In the genomic region with DNA sequence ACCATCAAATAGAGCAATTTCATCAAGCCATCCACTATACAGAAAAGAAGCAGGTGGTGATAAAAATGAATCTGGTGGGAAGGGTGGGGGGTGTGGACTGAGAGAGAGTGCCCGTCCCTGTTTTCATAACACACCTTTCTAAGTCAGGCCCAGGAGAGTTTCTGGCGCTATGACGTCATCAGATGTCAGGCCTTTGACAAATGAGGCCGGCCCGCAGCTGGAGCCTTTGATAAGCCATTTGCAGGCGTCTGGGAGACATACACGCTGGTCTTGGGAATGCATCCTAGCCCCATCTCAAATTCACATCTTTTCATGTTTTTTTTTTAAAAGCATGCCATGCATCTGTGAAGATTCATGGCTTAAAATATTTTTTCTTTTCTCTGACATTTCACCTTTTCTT, we compare ENCODE assay signal across 1 cellular context.
TF ChIP-seq lines count a peak whose summit lies in the region.

No MANE protein-coding gene starts in this region.

TF ChIP-seq in K562, 482 proteins besides CTCF, POLR2A, EP300 and RAD21 (continued from another document and continues in another):
- TF ChIP-seq, protein P1, sequence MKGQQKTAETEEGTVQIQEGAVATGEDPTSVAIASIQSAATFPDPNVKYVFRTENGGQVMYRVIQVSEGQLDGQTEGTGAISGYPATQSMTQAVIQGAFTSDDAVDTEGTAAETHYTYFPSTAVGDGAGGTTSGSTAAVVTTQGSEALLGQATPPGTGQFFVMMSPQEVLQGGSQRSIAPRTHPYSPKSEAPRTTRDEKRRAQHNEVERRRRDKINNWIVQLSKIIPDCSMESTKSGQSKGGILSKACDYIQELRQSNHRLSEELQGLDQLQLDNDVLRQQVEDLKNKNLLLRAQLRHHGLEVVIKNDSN (CRISPR knock-in tag; IDR thresholded peaks at IDR 0.05) = no peak
- no peak for TF ChIP-seq ZFP1 (CRISPR knock-in tag; IDR thresholded peaks at IDR 0.05)
- TF ChIP-seq ZNF24 (IDR thresholded peaks at IDR 0.05) = no peak
- TF ChIP-seq, protein P2, sequence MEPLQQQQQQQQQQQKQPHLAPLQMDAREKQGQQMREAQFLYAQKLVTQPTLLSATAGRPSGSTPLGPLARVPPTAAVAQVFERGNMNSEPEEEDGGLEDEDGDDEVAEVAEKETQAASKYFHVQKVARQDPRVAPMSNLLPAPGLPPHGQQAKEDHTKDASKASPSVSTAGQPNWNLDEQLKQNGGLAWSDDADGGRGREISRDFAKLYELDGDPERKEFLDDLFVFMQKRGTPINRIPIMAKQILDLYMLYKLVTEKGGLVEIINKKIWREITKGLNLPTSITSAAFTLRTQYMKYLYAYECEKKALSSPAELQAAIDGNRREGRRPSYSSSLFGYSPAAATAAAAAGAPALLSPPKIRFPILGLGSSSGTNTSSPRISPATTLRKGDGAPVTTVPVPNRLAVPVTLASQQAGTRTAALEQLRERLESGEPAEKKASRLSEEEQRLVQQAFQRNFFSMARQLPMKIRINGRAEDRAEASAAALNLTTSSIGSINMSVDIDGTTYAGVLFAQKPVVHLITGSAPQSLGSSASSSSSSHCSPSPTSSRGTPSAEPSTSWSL (CRISPR knock-in tag; IDR thresholded peaks at IDR 0.05; ENCODE audit: borderline replicate concordance) = no peak
- TF ChIP-seq, protein P3, sequence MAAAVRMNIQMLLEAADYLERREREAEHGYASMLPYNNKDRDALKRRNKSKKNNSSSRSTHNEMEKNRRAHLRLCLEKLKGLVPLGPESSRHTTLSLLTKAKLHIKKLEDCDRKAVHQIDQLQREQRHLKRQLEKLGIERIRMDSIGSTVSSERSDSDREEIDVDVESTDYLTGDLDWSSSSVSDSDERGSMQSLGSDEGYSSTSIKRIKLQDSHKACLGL (CRISPR knock-in tag; IDR thresholded peaks at IDR 0.05; ENCODE audit: borderline replicate concordance, poor library complexity, severe bottlenecking) = no peak
- TF ChIP-seq NRF1 (conservative IDR thresholded peaks at IDR 0.05 in 1 of 2, IDR thresholded peaks at IDR 0.05 in 1 of 2) = 0 out of 4 replicates have a peak, but pooled peaks of 1 of the 2 experiments have one; percentile 8
- TF ChIP-seq, protein P4, sequence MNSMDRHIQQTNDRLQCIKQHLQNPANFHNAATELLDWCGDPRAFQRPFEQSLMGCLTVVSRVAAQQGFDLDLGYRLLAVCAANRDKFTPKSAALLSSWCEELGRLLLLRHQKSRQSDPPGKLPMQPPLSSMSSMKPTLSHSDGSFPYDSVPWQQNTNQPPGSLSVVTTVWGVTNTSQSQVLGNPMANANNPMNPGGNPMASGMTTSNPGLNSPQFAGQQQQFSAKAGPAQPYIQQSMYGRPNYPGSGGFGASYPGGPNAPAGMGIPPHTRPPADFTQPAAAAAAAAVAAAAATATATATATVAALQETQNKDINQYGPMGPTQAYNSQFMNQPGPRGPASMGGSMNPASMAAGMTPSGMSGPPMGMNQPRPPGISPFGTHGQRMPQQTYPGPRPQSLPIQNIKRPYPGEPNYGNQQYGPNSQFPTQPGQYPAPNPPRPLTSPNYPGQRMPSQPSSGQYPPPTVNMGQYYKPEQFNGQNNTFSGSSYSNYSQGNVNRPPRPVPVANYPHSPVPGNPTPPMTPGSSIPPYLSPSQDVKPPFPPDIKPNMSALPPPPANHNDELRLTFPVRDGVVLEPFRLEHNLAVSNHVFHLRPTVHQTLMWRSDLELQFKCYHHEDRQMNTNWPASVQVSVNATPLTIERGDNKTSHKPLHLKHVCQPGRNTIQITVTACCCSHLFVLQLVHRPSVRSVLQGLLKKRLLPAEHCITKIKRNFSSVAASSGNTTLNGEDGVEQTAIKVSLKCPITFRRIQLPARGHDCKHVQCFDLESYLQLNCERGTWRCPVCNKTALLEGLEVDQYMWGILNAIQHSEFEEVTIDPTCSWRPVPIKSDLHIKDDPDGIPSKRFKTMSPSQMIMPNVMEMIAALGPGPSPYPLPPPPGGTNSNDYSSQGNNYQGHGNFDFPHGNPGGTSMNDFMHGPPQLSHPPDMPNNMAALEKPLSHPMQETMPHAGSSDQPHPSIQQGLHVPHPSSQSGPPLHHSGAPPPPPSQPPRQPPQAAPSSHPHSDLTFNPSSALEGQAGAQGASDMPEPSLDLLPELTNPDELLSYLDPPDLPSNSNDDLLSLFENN (IDR thresholded peaks at IDR 0.05; ENCODE audit: low read depth in 2 of 2, low read length in 2 of 2) = peak in 1 of 2 experiments; percentile 79; a peak in 1 of 4 replicates
- TF ChIP-seq NFIC (IDR thresholded peaks at IDR 0.05) = peak; percentile 66
- TF ChIP-seq, protein P5, sequence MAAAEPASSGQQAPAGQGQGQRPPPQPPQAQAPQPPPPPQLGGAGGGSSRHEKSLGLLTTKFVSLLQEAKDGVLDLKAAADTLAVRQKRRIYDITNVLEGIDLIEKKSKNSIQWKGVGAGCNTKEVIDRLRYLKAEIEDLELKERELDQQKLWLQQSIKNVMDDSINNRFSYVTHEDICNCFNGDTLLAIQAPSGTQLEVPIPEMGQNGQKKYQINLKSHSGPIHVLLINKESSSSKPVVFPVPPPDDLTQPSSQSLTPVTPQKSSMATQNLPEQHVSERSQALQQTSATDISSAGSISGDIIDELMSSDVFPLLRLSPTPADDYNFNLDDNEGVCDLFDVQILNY (CRISPR knock-in tag; IDR thresholded peaks at IDR 0.05) = no peak
- TF ChIP-seq ZNF584 (CRISPR knock-in tag; IDR thresholded peaks at IDR 0.05; ENCODE audit: low read depth) = no peak
- TF ChIP-seq, protein P6, sequence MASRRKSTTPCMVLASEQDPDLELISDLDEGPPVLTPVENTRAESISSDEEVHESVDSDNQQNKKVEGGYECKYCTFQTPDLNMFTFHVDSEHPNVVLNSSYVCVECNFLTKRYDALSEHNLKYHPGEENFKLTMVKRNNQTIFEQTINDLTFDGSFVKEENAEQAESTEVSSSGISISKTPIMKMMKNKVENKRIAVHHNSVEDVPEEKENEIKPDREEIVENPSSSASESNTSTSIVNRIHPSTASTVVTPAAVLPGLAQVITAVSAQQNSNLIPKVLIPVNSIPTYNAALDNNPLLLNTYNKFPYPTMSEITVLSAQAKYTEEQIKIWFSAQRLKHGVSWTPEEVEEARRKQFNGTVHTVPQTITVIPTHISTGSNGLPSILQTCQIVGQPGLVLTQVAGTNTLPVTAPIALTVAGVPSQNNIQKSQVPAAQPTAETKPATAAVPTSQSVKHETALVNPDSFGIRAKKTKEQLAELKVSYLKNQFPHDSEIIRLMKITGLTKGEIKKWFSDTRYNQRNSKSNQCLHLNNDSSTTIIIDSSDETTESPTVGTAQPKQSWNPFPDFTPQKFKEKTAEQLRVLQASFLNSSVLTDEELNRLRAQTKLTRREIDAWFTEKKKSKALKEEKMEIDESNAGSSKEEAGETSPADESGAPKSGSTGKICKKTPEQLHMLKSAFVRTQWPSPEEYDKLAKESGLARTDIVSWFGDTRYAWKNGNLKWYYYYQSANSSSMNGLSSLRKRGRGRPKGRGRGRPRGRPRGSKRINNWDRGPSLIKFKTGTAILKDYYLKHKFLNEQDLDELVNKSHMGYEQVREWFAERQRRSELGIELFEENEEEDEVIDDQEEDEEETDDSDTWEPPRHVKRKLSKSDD (conservative IDR thresholded peaks at IDR 0.05; ENCODE audit: low read length) = no peak
- TF ChIP-seq BCOR (IDR thresholded peaks at IDR 0.05) = no peak
- no peak for TF ChIP-seq GTF2F1 (IDR thresholded peaks at IDR 0.05; ENCODE audit: low read depth, low read length)
- TF ChIP-seq EGR1 (conservative IDR thresholded peaks at IDR 0.05) = no peak
- peak; percentile 66; the same call in 1 of the 2 replicates for TF ChIP-seq PYGO2 (tag; IDR thresholded peaks at IDR 0.05)
- TF ChIP-seq MTA3 (IDR thresholded peaks at IDR 0.05; ENCODE audit: borderline replicate concordance) = peak; percentile 39; the same call in 1 of the 2 replicates
- TF ChIP-seq, protein P7, sequence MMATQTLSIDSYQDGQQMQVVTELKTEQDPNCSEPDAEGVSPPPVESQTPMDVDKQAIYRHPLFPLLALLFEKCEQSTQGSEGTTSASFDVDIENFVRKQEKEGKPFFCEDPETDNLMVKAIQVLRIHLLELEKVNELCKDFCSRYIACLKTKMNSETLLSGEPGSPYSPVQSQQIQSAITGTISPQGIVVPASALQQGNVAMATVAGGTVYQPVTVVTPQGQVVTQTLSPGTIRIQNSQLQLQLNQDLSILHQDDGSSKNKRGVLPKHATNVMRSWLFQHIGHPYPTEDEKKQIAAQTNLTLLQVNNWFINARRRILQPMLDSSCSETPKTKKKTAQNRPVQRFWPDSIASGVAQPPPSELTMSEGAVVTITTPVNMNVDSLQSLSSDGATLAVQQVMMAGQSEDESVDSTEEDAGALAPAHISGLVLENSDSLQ (IDR thresholded peaks at IDR 0.05) = peak; percentile 95
- TF ChIP-seq, protein P8, sequence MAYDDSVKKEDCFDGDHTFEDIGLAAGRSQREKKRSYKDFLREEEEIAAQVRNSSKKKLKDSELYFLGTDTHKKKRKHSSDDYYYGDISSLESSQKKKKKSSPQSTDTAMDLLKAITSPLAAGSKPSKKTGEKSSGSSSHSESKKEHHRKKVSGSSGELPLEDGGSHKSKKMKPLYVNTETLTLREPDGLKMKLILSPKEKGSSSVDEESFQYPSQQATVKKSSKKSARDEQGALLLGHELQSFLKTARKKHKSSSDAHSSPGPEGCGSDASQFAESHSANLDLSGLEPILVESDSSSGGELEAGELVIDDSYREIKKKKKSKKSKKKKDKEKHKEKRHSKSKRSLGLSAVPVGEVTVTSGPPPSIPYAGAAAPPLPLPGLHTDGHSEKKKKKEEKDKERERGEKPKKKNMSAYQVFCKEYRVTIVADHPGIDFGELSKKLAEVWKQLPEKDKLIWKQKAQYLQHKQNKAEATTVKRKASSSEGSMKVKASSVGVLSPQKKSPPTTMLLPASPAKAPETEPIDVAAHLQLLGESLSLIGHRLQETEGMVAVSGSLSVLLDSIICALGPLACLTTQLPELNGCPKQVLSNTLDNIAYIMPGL (CRISPR knock-in tag; IDR thresholded peaks at IDR 0.05) = no peak
- TF ChIP-seq, protein P9, sequence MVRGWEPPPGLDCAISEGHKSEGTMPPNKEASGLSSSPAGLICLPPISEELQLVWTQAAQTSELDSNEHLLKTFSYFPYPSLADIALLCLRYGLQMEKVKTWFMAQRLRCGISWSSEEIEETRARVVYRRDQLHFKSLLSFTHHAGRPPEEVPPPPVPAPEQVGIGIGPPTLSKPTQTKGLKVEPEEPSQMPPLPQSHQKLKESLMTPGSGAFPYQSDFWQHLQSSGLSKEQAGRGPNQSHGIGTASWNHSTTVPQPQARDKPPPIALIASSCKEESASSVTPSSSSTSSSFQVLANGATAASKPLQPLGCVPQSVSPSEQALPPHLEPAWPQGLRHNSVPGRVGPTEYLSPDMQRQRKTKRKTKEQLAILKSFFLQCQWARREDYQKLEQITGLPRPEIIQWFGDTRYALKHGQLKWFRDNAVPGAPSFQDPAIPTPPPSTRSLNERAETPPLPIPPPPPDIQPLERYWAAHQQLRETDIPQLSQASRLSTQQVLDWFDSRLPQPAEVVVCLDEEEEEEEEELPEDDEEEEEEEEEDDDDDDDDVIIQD (CRISPR knock-in tag; IDR thresholded peaks at IDR 0.05) = no peak
- TF ChIP-seq ZNF668 (CRISPR knock-in tag; IDR thresholded peaks at IDR 0.05) = no peak
- TF ChIP-seq, protein P10, sequence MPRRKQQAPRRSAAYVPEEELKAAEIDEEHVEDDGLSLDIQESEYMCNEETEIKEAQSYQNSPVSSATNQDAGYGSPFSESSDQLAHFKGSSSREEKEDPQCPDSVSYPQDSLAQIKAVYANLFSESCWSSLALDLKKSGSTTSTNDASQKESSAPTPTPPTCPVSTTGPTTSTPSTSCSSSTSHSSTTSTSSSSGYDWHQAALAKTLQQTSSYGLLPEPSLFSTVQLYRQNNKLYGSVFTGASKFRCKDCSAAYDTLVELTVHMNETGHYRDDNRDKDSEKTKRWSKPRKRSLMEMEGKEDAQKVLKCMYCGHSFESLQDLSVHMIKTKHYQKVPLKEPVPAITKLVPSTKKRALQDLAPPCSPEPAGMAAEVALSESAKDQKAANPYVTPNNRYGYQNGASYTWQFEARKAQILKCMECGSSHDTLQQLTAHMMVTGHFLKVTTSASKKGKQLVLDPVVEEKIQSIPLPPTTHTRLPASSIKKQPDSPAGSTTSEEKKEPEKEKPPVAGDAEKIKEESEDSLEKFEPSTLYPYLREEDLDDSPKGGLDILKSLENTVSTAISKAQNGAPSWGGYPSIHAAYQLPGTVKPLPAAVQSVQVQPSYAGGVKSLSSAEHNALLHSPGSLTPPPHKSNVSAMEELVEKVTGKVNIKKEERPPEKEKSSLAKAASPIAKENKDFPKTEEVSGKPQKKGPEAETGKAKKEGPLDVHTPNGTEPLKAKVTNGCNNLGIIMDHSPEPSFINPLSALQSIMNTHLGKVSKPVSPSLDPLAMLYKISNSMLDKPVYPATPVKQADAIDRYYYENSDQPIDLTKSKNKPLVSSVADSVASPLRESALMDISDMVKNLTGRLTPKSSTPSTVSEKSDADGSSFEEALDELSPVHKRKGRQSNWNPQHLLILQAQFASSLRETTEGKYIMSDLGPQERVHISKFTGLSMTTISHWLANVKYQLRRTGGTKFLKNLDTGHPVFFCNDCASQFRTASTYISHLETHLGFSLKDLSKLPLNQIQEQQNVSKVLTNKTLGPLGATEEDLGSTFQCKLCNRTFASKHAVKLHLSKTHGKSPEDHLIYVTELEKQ (CRISPR knock-in tag; IDR thresholded peaks at IDR 0.05) = no peak
- TF ChIP-seq, protein P11, sequence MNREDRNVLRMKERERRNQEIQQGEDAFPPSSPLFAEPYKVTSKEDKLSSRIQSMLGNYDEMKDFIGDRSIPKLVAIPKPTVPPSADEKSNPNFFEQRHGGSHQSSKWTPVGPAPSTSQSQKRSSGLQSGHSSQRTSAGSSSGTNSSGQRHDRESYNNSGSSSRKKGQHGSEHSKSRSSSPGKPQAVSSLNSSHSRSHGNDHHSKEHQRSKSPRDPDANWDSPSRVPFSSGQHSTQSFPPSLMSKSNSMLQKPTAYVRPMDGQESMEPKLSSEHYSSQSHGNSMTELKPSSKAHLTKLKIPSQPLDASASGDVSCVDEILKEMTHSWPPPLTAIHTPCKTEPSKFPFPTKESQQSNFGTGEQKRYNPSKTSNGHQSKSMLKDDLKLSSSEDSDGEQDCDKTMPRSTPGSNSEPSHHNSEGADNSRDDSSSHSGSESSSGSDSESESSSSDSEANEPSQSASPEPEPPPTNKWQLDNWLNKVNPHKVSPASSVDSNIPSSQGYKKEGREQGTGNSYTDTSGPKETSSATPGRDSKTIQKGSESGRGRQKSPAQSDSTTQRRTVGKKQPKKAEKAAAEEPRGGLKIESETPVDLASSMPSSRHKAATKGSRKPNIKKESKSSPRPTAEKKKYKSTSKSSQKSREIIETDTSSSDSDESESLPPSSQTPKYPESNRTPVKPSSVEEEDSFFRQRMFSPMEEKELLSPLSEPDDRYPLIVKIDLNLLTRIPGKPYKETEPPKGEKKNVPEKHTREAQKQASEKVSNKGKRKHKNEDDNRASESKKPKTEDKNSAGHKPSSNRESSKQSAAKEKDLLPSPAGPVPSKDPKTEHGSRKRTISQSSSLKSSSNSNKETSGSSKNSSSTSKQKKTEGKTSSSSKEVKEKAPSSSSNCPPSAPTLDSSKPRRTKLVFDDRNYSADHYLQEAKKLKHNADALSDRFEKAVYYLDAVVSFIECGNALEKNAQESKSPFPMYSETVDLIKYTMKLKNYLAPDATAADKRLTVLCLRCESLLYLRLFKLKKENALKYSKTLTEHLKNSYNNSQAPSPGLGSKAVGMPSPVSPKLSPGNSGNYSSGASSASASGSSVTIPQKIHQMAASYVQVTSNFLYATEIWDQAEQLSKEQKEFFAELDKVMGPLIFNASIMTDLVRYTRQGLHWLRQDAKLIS (CRISPR knock-in tag; IDR thresholded peaks at IDR 0.05) = no peak
- TF ChIP-seq MAFK (IDR thresholded peaks at IDR 0.05; ENCODE audit: low read length) = no peak
- TF ChIP-seq FOSL1 (tag; conservative IDR thresholded peaks at IDR 0.05) = peak; percentile 78
- TF ChIP-seq, protein P12, sequence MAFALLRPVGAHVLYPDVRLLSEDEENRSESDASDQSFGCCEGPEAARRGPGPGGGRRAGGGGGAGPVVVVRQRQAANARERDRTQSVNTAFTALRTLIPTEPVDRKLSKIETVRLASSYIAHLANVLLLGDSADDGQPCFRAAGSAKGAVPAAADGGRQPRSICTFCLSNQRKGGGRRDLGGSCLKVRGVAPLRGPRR (CRISPR knock-in tag; IDR thresholded peaks at IDR 0.05) = no peak
